Comparison of ENCODE assay signal across 24 cellular contexts in genomic region chr7:38112075-38112474, GRCh38.
DNase-seq lines count a peak whose midpoint lies in the region; ATAC-seq, FAIRE-seq and TF ChIP-seq lines count a peak whose summit lies in the region.
"Had no signal": no experiment of that assay in that cellular context is flagged by ENCODE, and none has a peak within 500 bp of the region (broad histone marks: within the 10 kb centered on the region; RNA-seq: fewer than 3 reads in every experiment).

No MANE protein-coding gene starts in this region.

- no peak overlapping the region for H3K9ac ChIP-seq in GM12878 (ENCODE audit: control insufficient read depth, insufficient read depth, low read length)
- H3K9ac ChIP-seq: BLaER1 treated with 17β-estradiol and CSF1 and Interleukin-3, amounts not matched to agents 10 nM and 100 nM had no signal

- 23% methylated on average over 2 of the region's 2 CpGs for WGBS in GM12878 (ENCODE audit: insufficient coverage, insufficient replicate concordance, low lambda C conversion rate, missing lambda C conversion rate)
- WGBS in spleen, 5 donors, result 69 to 81% (median 74%) methylated on average over 2 of the region's 2 CpGs

- no peak for FAIRE-seq in GM12878 (lab: Jason Lieb, UNC)
- FAIRE-seq: A549, GM12892, GM18507 had no signal

- TF ChIP-seq EP300 in GM12878 (IDR thresholded peaks at IDR 0.05; ENCODE audit: borderline replicate concordance in 1 of 2, control insufficient read depth in 1 of 2, low read depth in 2 of 2, low read length in 2 of 2), result no peak

- ATAC-seq in GM12878 (no peak), esophagus mucosa (no peak)
- ATAC-seq: A549 had no signal

- H3K4me3 ChIP-seq in GM12878 (no peak overlapping the region), spleen (no peak overlapping the region)
- H3K4me3 ChIP-seq: A549; BLaER1 treated with 17β-estradiol and CSF1 and Interleukin-3, amounts not matched to agents 10 nM and 100 nM had no signal

- DNase-seq in CD1c-positive myeloid dendritic cell (ENCODE audit: extremely low spot score) (peak; percentile 33), MV-4-11 (lab: John Stamatoyannopoulos, UW) (peak; percentile 62), GM12878 (ENCODE audit: low read depth, low spot score) (no peak), hippocampal formation (lab: John Stamatoyannopoulos, UW) (no peak), spleen (no peak)
- DNase-seq: AML-193; CD4-positive, alpha-beta memory T cell; CD4-positive, CD25-positive, alpha-beta regulatory T cell; CD8-positive, alpha-beta memory T cell; COR-L47; DMS 273 treated with DMSO at 0.1 percent for 48 hours; DMS153; DMS53; DMS79; DND-41; EL; GDM1 had no signal

- H3K27me3 ChIP-seq in GM12878 (replicated peaks in 1 of 2; ENCODE audit: control insufficient read depth in 2 of 2, insufficient read depth in 2 of 2, low read length in 1 of 2) (no peaks in the 10 kb centered on the region), spleen (replicated peaks in 1 of 7) (peaks cover 0 to 5% (median 0%) of the 10 kb centered on the region in 7 donors)
- H3K27me3 ChIP-seq: BLaER1 treated with 17β-estradiol and CSF1 and Interleukin-3, amounts not matched to agents 10 nM and 100 nM had no signal

- H2AFZ ChIP-seq in GM12878 (ENCODE audit: control insufficient read depth, low read depth, low read length), result no peak overlapping the region

- H3K79me2 ChIP-seq in GM12878 (ENCODE audit: control insufficient read depth, insufficient read depth, low read length), result no peaks in the 10 kb centered on the region

- no peaks in the 10 kb centered on the region for H4K20me1 ChIP-seq in GM12878 (ENCODE audit: control insufficient read depth, insufficient read depth)
- H4K20me1 ChIP-seq: BLaER1 treated with 17β-estradiol and CSF1 and Interleukin-3, amounts not matched to agents 10 nM and 100 nM had no signal

- H3K4me1 ChIP-seq in GM12878 (ENCODE audit: control insufficient read depth, insufficient read depth, low read length), result no peaks in the 10 kb centered on the region; the same call in 1 of the 2 replicates
- no peaks in the 10 kb centered on the region for H3K4me1 ChIP-seq in spleen
- H3K4me1 ChIP-seq: A549; BLaER1 treated with 17β-estradiol and CSF1 and Interleukin-3, amounts not matched to agents 10 nM and 100 nM had no signal

- TF ChIP-seq RAD21 in GM12878 (IDR thresholded peaks at IDR 0.05; ENCODE audit: insufficient read depth, low read depth, low read length), result no peak

- H3K27ac ChIP-seq in GM12878 (ENCODE audit: control insufficient read depth, insufficient read depth) (no peak overlapping the region), spleen (no peak overlapping the region)
- H3K27ac ChIP-seq: 22Rv1; A549; BLaER1 treated with 17β-estradiol and CSF1 and Interleukin-3, amounts not matched to agents 10 nM and 100 nM; C4-2B had no signal

- intact Hi-C loops in GM12878 (cut with micrococcal nuclease; ENCODE audit: unreplicated experiment) (no loop called here), spleen (cut with DNase I; ENCODE audit: low total_unique reads) (no loop called here)

- TF ChIP-seq POLR2A in GM12878 (IDR thresholded peaks at IDR 0.05; ENCODE audit: low read depth, low read length) (no peak), spleen (IDR thresholded peaks at IDR 0.05) (no peak)

- CTCF ChIA-PET in GM12878 (lab: Yijun Ruan, JAX), result interaction anchor here (6.2 to 6.5 kb wide), 3 partner anchors 107 to 207 kb away, joined by 72 to 333 read pairs (median 93); partner anchors contain the start of genes EPDR1 and SFRP4

- no peak overlapping the region for H3K4me2 ChIP-seq in GM12878 (ENCODE audit: control insufficient read depth, insufficient read depth)
- H3K4me2 ChIP-seq: A549; BLaER1 treated with 17β-estradiol and CSF1 and Interleukin-3, amounts not matched to agents 10 nM and 100 nM had no signal

- POLR2A ChIA-PET in GM12878 (lab: Charles Lee), result no interaction called here

- H3K36me3 ChIP-seq in GM12878 (ENCODE audit: control insufficient read depth in 2 of 2, insufficient read depth in 2 of 2, low read length in 1 of 2), result no peaks in the 10 kb centered on the region
- no peaks in the 10 kb centered on the region for H3K36me3 ChIP-seq in spleen
- H3K36me3 ChIP-seq: BLaER1 treated with 17β-estradiol and CSF1 and Interleukin-3, amounts not matched to agents 10 nM and 100 nM had no signal

- in situ Hi-C loops in GM12878 (cut with MboI), result no loop called here

- SMC1A ChIA-PET in GM12878 (lab: Charles Lee; ENCODE audit: uncharacterized antibody, unreplicated experiment), result interaction anchor here (1.2 to 6.5 kb wide), 5 partner anchors 32 to 207 kb away, joined by 3 to 211 read pairs (median 59); no protein-coding TSS in a partner anchor

- H3K9me3 ChIP-seq in GM12878 (replicated peaks; ENCODE audit: control insufficient read depth, insufficient read depth, low read length), result no peaks in the 10 kb centered on the region; the same call in 1 of the 3 replicates
- H3K9me3 ChIP-seq in spleen, result no peaks in the 10 kb centered on the region
- H3K9me3 ChIP-seq: A549; BLaER1 treated with 17β-estradiol and CSF1 and Interleukin-3, amounts not matched to agents 10 nM and 100 nM had no signal

- no peak for TF ChIP-seq CTCF in GM12878 (IDR thresholded peaks at IDR 0.05 in 2 of 3, conservative IDR thresholded peaks at IDR 0.05 in 1 of 3; ENCODE audit: control insufficient read depth in 2 of 3, extremely low read depth in 1 of 3, insufficient read depth in 1 of 3, low read depth in 3 of 3, low read length in 3 of 3)
- no peak for TF ChIP-seq CTCF in spleen (IDR thresholded peaks at IDR 0.05 in 8 of 11, conservative IDR thresholded peaks at IDR 0.05 in 3 of 11)

- no TSS peak for BruUV-seq in GM12878 (replicated peaks; lab: Mats Ljungman, UMichigan)

- RAD21 ChIA-PET in GM12878 (lab: Charles Lee; ENCODE audit: unreplicated experiment), result interaction anchor here (1.4 kb wide), 1 partner anchor 258 kb away, joined by 3 read pairs; no protein-coding TSS in a partner anchor

TF ChIP-seq in GM12878, 131 proteins besides CTCF, POLR2A, EP300 and RAD21:
- TF ChIP-seq CUX1 (IDR thresholded peaks at IDR 0.05; ENCODE audit: insufficient replicate concordance, low read depth, low read length) (no peak), SPI1 (IDR thresholded peaks at IDR 0.05; ENCODE audit: borderline replicate concordance, insufficient read depth, low read depth, low read length) (peak; percentile 84), IRF4 (IDR thresholded peaks at IDR 0.05; ENCODE audit: low read depth, low read length) (no peak), IKZF1 (conservative IDR thresholded peaks at IDR 0.05) (0 out of 2 replicates have a peak, but pooled peaks have one; percentile 18), IKZF2 (IDR thresholded peaks at IDR 0.05) (peak; percentile 32 to 35; a peak in 2 of 4 replicates), EED (IDR thresholded peaks at IDR 0.05; ENCODE audit: low read depth) (no peak)
TF ChIP-seq in GM12878: peak in this region for 3.

Comparison
In these comparisons a context has a peak if more than half of its experiments do, and no peak if none do; other contexts are left out.
1. DNase-seq: peak in CD1c-positive myeloid dendritic cell (single experiment) and MV-4-11 (single experiment); none in GM12878 (single experiment), hippocampal formation (0 of 2) and spleen (single experiment).